17 cellular contexts compared by ENCODE assay signal in genomic region chrX:122866527-122866926, GRCh38.
DNase-seq lines count a peak whose midpoint lies in the region; ATAC-seq and TF ChIP-seq lines count a peak whose summit lies in the region.
"Had no signal": no experiment of that assay in that cellular context is flagged by ENCODE, and none has a peak within 500 bp of the region (broad histone marks: within the 10 kb centered on the region; RNA-seq: fewer than 3 reads in every experiment).

No MANE protein-coding gene starts in this region.

- H3K4me3 Mint-ChIP-seq in Calu3 (ENCODE audit: low read depth, unreplicated experiment), result no peak overlapping the region
- H3K4me3 Mint-ChIP-seq in chondrocyte (ENCODE audit: unreplicated experiment), result no peak overlapping the region
- no peak overlapping the region for H3K4me3 Mint-ChIP-seq in nephron progenitor cell
- no peak overlapping the region for H3K4me3 Mint-ChIP-seq in activated CD4-positive, alpha-beta memory T cell treated with anti-CD3 and anti-CD28 coated beads for 36 hours
- H3K4me3 Mint-ChIP-seq: CD8-positive, alpha-beta memory T cell; naive thymus-derived CD4-positive, alpha-beta T cell had no signal

- POLR2A ChIA-PET in activated CD4-positive, alpha-beta memory T cell treated with anti-CD3 and anti-CD28 coated beads for 36 hours (lab: Charles Lee), result no interaction called here

- DNase-seq in Calu3 (peak; percentile 2), NB4 (ENCODE audit: low read depth) (peak; percentile 5), chondrocyte (ENCODE audit: low spot score) (no peak), left kidney (ENCODE audit: low read depth, low spot score) (peak; percentile 0), nephron progenitor cell (no peak)
- no peak for DNase-seq in activated CD4-positive, alpha-beta memory T cell treated with anti-CD3 and anti-CD28 coated beads for 36 hours
- DNase-seq: CD8-positive, alpha-beta memory T cell; colonic mucosa; naive thymus-derived CD4-positive, alpha-beta T cell; NCI-H146; NCI-H69; substantia nigra had no signal

- H3K36me3 Mint-ChIP-seq in Calu3 (ENCODE audit: insufficient read depth, unreplicated experiment) (no peaks in the 10 kb centered on the region), chondrocyte (ENCODE audit: low read depth) (no peaks in the 10 kb centered on the region), nephron progenitor cell (ENCODE audit: low read depth) (no peaks in the 10 kb centered on the region)
- no peaks in the 10 kb centered on the region for H3K36me3 Mint-ChIP-seq in activated CD4-positive, alpha-beta memory T cell treated with anti-CD3 and anti-CD28 coated beads for 36 hours
- H3K36me3 Mint-ChIP-seq: activated naive CD4-positive, alpha-beta T cell treated with anti-CD3 and anti-CD28 coated beads, Interleukin-2, amount 50 U/mL, for 72 hours; CD8-positive, alpha-beta memory T cell; IgD-negative memory B cell; naive thymus-derived CD4-positive, alpha-beta T cell had no signal

- no peaks in the 10 kb centered on the region for H3K27me3 Mint-ChIP-seq in Calu3 (ENCODE audit: unreplicated experiment)
- H3K27me3 Mint-ChIP-seq in chondrocyte (ENCODE audit: low read depth), result no peaks in the 10 kb centered on the region
- no peaks in the 10 kb centered on the region for H3K27me3 Mint-ChIP-seq in nephron progenitor cell (ENCODE audit: low read depth, poor library complexity)
- H3K27me3 Mint-ChIP-seq in activated CD4-positive, alpha-beta memory T cell treated with anti-CD3 and anti-CD28 coated beads for 36 hours, result no peaks in the 10 kb centered on the region
- H3K27me3 Mint-ChIP-seq: CD8-positive, alpha-beta memory T cell; IgD-negative memory B cell; naive thymus-derived CD4-positive, alpha-beta T cell had no signal

- no peak overlapping the region for H3K4me3 ChIP-seq in NB4 (ENCODE audit: low read depth, low read length)
- H3K4me3 ChIP-seq: colonic mucosa, SJSA1 had no signal

- CTCF ChIA-PET in Calu3 (lab: Charles Lee), result no interaction called here
- CTCF ChIA-PET in activated CD4-positive, alpha-beta memory T cell treated with anti-CD3 and anti-CD28 coated beads for 36 hours (lab: Charles Lee), result no interaction called here

- H3K4me1 Mint-ChIP-seq in Calu3 (ENCODE audit: low read depth, unreplicated experiment), result peaks cover 7% of the 10 kb centered on the region
- peaks cover 21% of the 10 kb centered on the region for H3K4me1 Mint-ChIP-seq in chondrocyte (ENCODE audit: low read depth)
- peaks cover 14% of the 10 kb centered on the region for H3K4me1 Mint-ChIP-seq in nephron progenitor cell
- no peaks in the 10 kb centered on the region for H3K4me1 Mint-ChIP-seq in activated CD4-positive, alpha-beta memory T cell treated with anti-CD3 and anti-CD28 coated beads for 36 hours (ENCODE audit: low read depth)
- H3K4me1 Mint-ChIP-seq: CD8-positive, alpha-beta memory T cell; IgD-negative memory B cell; naive thymus-derived CD4-positive, alpha-beta T cell had no signal

- TF ChIP-seq POLR2A in NB4 (IDR thresholded peaks at IDR 0.05; ENCODE audit: extremely low read depth, insufficient read length), result no peak

- no peak for TF ChIP-seq CTCF in Calu3 (IDR thresholded peaks at IDR 0.05; ENCODE audit: unreplicated experiment)
- TF ChIP-seq CTCF in NB4 (IDR thresholded peaks at IDR 0.05; ENCODE audit: low read depth, low read length), result no peak
- TF ChIP-seq CTCF in chondrocyte (IDR thresholded peaks at IDR 0.05), result no peak
- no peak for TF ChIP-seq CTCF in nephron progenitor cell (IDR thresholded peaks at IDR 0.05)

- intact Hi-C loops in Calu3 (cut with micrococcal nuclease; ENCODE audit: unreplicated experiment), result no loop called here
- intact Hi-C loops in activated CD4-positive, alpha-beta memory T cell treated with anti-CD3 and anti-CD28 coated beads for 36 hours (cut with micrococcal nuclease), result no loop called here

- H3K9me3 Mint-ChIP-seq in Calu3 (ENCODE audit: low read depth, unreplicated experiment), result no peaks in the 10 kb centered on the region
- H3K9me3 Mint-ChIP-seq in chondrocyte (ENCODE audit: low read depth), result peaks cover 17% of the 10 kb centered on the region
- peaks cover 28% of the 10 kb centered on the region for H3K9me3 Mint-ChIP-seq in nephron progenitor cell
- H3K9me3 Mint-ChIP-seq in activated CD4-positive, alpha-beta memory T cell treated with anti-CD3 and anti-CD28 coated beads for 36 hours, result no peaks in the 10 kb centered on the region
- H3K9me3 Mint-ChIP-seq: activated naive CD4-positive, alpha-beta T cell treated with anti-CD3 and anti-CD28 coated beads, Interleukin-2, amount 50 U/mL, for 72 hours; naive thymus-derived CD4-positive, alpha-beta T cell had no signal

- BruUV-seq in Calu3 (replicated peaks; lab: Mats Ljungman, UMichigan), result no TSS peak

- ATAC-seq in HG02973 (IDR thresholded peaks at IDR 0.05; ENCODE audit: unreplicated experiment) (no peak), GM21529 (IDR thresholded peaks at IDR 0.05; ENCODE audit: unreplicated experiment) (no peak)
- ATAC-seq: activated naive CD4-positive, alpha-beta T cell treated with anti-CD3 and anti-CD28 coated beads, Interleukin-2, amount 50 U/mL, for 72 hours; naive thymus-derived CD4-positive, alpha-beta T cell had no signal

- H3K27ac Mint-ChIP-seq in Calu3 (ENCODE audit: unreplicated experiment), result peak overlapping the region; percentile 29
- H3K27ac Mint-ChIP-seq in chondrocyte (ENCODE audit: unreplicated experiment), result peak overlapping the region; percentile 52
- no peak overlapping the region for H3K27ac Mint-ChIP-seq in nephron progenitor cell
- no peak overlapping the region for H3K27ac Mint-ChIP-seq in activated CD4-positive, alpha-beta memory T cell treated with anti-CD3 and anti-CD28 coated beads for 36 hours
- H3K27ac Mint-ChIP-seq: activated naive CD4-positive, alpha-beta T cell treated with anti-CD3 and anti-CD28 coated beads, Interleukin-2, amount 50 U/mL, for 72 hours; CD8-positive, alpha-beta memory T cell; IgD-negative memory B cell; naive thymus-derived CD4-positive, alpha-beta T cell had no signal

Comparison
In these comparisons a context has a peak if more than half of its experiments do, and no peak if none do; other contexts are left out.
1. DNase-seq: peak in Calu3 (single experiment), NB4 (single experiment) and left kidney (single experiment); none in chondrocyte (single experiment), nephron progenitor cell (single experiment) and activated CD4-positive, alpha-beta memory T cell treated with anti-CD3 and anti-CD28 coated beads for 36 hours (single experiment).
2. H3K27ac Mint-ChIP-seq: peak in Calu3 (single experiment) and chondrocyte (single experiment); none in nephron progenitor cell (single experiment) and activated CD4-positive, alpha-beta memory T cell treated with anti-CD3 and anti-CD28 coated beads for 36 hours (single experiment).